Comparison of ENCODE assay signal across 1 cellular context in genomic region chr3:54251705-54252104, GRCh38.
A peak's percentile ranks its signal among the peaks of the same experiment; 100 is the strongest.
TF ChIP-seq lines count a peak whose summit lies in the region.

No MANE protein-coding gene starts in this region.

TF ChIP-seq in HEK293, 187 proteins besides CTCF, POLR2A, EP300 and RAD21 (continued from another document):
- TF ChIP-seq ZNF26 (tag by site-specific recombination; IDR thresholded peaks at IDR 0.05) (no peak), MZF1 (tag by site-specific recombination; IDR thresholded peaks at IDR 0.05; ENCODE audit: borderline replicate concordance) (no peak), ZNF843 (tag by site-specific recombination; IDR thresholded peaks at IDR 0.05) (peak; percentile 68), ZNF600 (tag by site-specific recombination; IDR thresholded peaks at IDR 0.05) (no peak)
TF ChIP-seq in HEK293: peak in this region for 12.
